In the genomic region with DNA sequence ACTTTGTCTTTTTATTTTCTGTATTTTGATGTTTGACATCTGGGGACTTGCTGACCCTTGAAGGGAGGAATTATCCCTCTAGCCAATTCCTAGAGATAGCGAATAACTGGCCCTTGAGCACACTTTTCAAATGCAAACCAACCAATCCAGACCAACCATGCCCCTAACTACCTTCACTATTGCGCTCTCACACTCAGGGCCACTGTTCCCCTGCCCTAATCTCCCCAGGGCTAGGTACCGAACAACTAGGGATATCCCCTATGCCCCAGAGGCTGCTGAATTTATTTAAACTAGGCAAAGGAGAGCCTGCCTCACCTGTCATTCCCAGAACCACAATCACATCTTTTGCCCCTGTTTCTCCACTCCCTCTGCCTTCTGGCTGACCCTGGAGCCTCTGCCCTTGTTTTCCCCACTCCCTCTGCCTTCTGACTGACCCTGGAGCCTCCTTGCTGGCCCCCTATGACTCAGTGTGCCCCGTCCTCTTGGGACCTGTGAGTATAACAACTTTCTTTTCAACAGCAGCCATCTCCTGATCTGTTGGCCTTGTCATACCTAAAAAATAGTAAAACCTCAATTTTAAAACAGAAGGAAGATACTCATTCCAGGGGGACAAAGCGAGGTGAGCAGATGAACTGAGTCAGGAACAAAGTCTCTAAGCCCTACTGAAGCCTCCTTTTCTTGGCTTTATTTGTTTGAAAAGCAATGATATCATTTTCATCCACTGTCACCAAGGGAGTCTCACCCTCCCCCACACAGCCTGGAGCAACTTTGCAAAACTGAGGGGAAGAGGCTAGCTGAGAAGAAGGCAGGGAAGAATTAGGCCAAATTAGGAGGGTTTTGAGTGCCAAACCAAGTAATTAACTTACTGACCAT, we compare ENCODE assay signal across 16 cellular contexts.
A peak's percentile ranks its signal among the peaks of the same experiment; 100 is the strongest.
DNase-seq lines count a peak whose midpoint lies in the region; ATAC-seq and TF ChIP-seq lines count a peak whose summit lies in the region.
"Had no signal": no experiment of that assay in that cellular context is flagged by ENCODE, and none has a peak within 500 bp of the region (broad histone marks: within the 10 kb centered on the region; RNA-seq: fewer than 3 reads in every experiment).

No MANE protein-coding gene starts in this region.

- H3K36me3 ChIP-seq in transverse colon, result no peaks in the 10 kb centered on the region
- H3K36me3 ChIP-seq: adrenal gland, BLaER1 had no signal

- peak overlapping the region in 3 of 4 donors; percentile 15 to 49 (median 33) for H3K27ac ChIP-seq in transverse colon
- H3K27ac ChIP-seq: BLaER1, epithelial cell of prostate, parathyroid adenoma had no signal

- in situ Hi-C loops in transverse colon (cut with MboI; ENCODE audit: low pct_ligation_motif_present in 1 of 4, low pct_unique_long_range_greater_than_20kb in 1 of 4, low sequenced_read_pairs in 3 of 4), result no loop called here

- H3K4me3 Mint-ChIP-seq in nephron progenitor cell, result no peak overlapping the region
- H3K4me3 Mint-ChIP-seq: activated CD8-positive, alpha-beta T cell treated with anti-CD3 and anti-CD28 coated beads for 36 hours had no signal

- peaks cover 0 to 14% (median 6%) of the 10 kb centered on the region in 4 donors for H3K4me1 ChIP-seq in transverse colon
- H3K4me1 ChIP-seq: adrenal gland, parathyroid adenoma had no signal

- 85 to 89% methylated on average over 5 of the region's 5 CpGs for WGBS in transverse colon (ENCODE audit: low coverage in 1 of 2), 2 donors

- no peaks in the 10 kb centered on the region for H3K27me3 ChIP-seq in transverse colon
- H3K27me3 ChIP-seq: adrenal gland, BLaER1 had no signal

- ATAC-seq in GM18867 (IDR thresholded peaks at IDR 0.05; ENCODE audit: unreplicated experiment) (no peak), GM19455 (IDR thresholded peaks at IDR 0.05; ENCODE audit: unreplicated experiment) (no peak)
- ATAC-seq: activated CD8-positive, alpha-beta T cell treated with anti-CD3 and anti-CD28 coated beads for 36 hours had no signal

- H3K4me3 ChIP-seq in transverse colon, result no peak overlapping the region
- H3K4me3 ChIP-seq: adrenal gland, BLaER1 had no signal

- no peak for TF ChIP-seq EP300 in transverse colon (IDR thresholded peaks at IDR 0.05; ENCODE audit: low read depth)

- no peaks in the 10 kb centered on the region for H3K36me3 Mint-ChIP-seq in nephron progenitor cell (ENCODE audit: low read depth)

- H3K9me3 ChIP-seq in transverse colon, result no peaks in the 10 kb centered on the region
- H3K9me3 ChIP-seq: adrenal gland, BLaER1 had no signal

- TF ChIP-seq CTCF in nephron progenitor cell (IDR thresholded peaks at IDR 0.05), result no peak
- no peak for TF ChIP-seq CTCF in transverse colon (IDR thresholded peaks at IDR 0.05)

- DNase-seq in NCI-H69 (lab: John Stamatoyannopoulos, UW), result peak; percentile 74
- DNase-seq in ecto neural progenitor cell (ENCODE audit: low spot score), result peak; percentile 16
- DNase-seq in nephron progenitor cell, result no peak
- DNase-seq in transverse colon, result no peak
- no peak for DNase-seq in AML-193 (lab: John Stamatoyannopoulos, UW)
- DNase-seq: activated CD8-positive, alpha-beta T cell treated with anti-CD3 and anti-CD28 coated beads for 36 hours; adrenal gland; midbrain; NCI-H2029 treated with DMSO at 0.1 percent for 48 hours; NCI-H526; substantia nigra had no signal

- TF ChIP-seq POLR2A in transverse colon (IDR thresholded peaks at IDR 0.05), result no peak

- H3K9me3 Mint-ChIP-seq in nephron progenitor cell, result peaks cover 12% of the 10 kb centered on the region
- H3K9me3 Mint-ChIP-seq: activated CD8-positive, alpha-beta T cell treated with anti-CD3 and anti-CD28 coated beads for 36 hours had no signal

- peak overlapping the region; percentile 95 for H3K27ac Mint-ChIP-seq in nephron progenitor cell
- H3K27ac Mint-ChIP-seq: activated CD8-positive, alpha-beta T cell treated with anti-CD3 and anti-CD28 coated beads for 36 hours had no signal

- intact Hi-C loops in transverse colon (cut with DNase I; ENCODE audit: low total_unique reads), result loop anchor here (5.0 kb wide), 1 partner anchor 1260 kb away; no protein-coding TSS in a partner anchor

- H3K4me1 Mint-ChIP-seq in nephron progenitor cell, result peaks cover 60% of the 10 kb centered on the region

- peaks cover 8% of the 10 kb centered on the region for H3K27me3 Mint-ChIP-seq in nephron progenitor cell (ENCODE audit: low read depth, poor library complexity)

Comparison
In these comparisons a context has a peak if more than half of its experiments do, and no peak if none do; other contexts are left out.
1. DNase-seq: peak in NCI-H69 (single experiment) and ecto neural progenitor cell (single experiment); none in nephron progenitor cell (single experiment), transverse colon (single experiment) and AML-193 (0 of 2).